In genomic region chr14:63478437-63478852, GRCh38 we compare ENCODE assay signal across 12 cellular contexts.
A peak's percentile ranks its signal among the peaks of the same experiment; 100 is the strongest.
DNase-seq lines count a peak whose midpoint lies in the region; ATAC-seq lines count a peak whose summit lies in the region.
"Had no signal": no experiment of that assay in that cellular context is flagged by ENCODE, and none has a peak within 500 bp of the region (broad histone marks: within the 10 kb centered on the region; RNA-seq: fewer than 3 reads in every experiment).

No MANE protein-coding gene starts in this region.

- peaks cover 44% of the 10 kb centered on the region for H3K4me1 Mint-ChIP-seq in activated CD8-positive, alpha-beta memory T cell treated with anti-CD3 and anti-CD28 coated beads, Interleukin-2, amount 10 ng/mL, durations not matched to agents 7 days and 5 days
- H3K4me1 Mint-ChIP-seq in stimulated activated effector memory CD8-positive, alpha-beta T cell treated with anti-CD3 and anti-CD28 coated beads, Interleukin-12 subunit alpha, Interleukin-12 subunit beta, amount 100 ng/mL, for 72 hours: peaks cover 44% of the 10 kb centered on the region

- H3K27ac Mint-ChIP-seq in activated CD8-positive, alpha-beta memory T cell treated with anti-CD3 and anti-CD28 coated beads, Interleukin-2, amount 10 ng/mL, durations not matched to agents 7 days and 5 days: peak overlapping the region; percentile 76
- H3K27ac Mint-ChIP-seq in stimulated activated effector memory CD8-positive, alpha-beta T cell treated with anti-CD3 and anti-CD28 coated beads, Interleukin-12 subunit alpha, Interleukin-12 subunit beta, amount 100 ng/mL, for 72 hours: no peak overlapping the region

- H3K36me3 Mint-ChIP-seq in activated CD8-positive, alpha-beta memory T cell treated with anti-CD3 and anti-CD28 coated beads, Interleukin-2, amount 10 ng/mL, durations not matched to agents 7 days and 5 days: peaks cover 14% of the 10 kb centered on the region
- no peaks in the 10 kb centered on the region for H3K36me3 Mint-ChIP-seq in stimulated activated effector memory CD8-positive, alpha-beta T cell treated with anti-CD3 and anti-CD28 coated beads, Interleukin-12 subunit alpha, Interleukin-12 subunit beta, amount 100 ng/mL, for 72 hours

- in situ Hi-C loops in G401 (cut with HindIII; ENCODE audit: low sequenced_read_pairs): no loop called here

- ATAC-seq in activated CD8-positive, alpha-beta memory T cell treated with anti-CD3 and anti-CD28 coated beads, Interleukin-2, amount 10 ng/mL, durations not matched to agents 7 days and 5 days: peak; percentile 21
- ATAC-seq in HG02610 (IDR thresholded peaks at IDR 0.05; ENCODE audit: unreplicated experiment) (peak; percentile 66), HG03575 (IDR thresholded peaks at IDR 0.05; ENCODE audit: extremely low read depth, insufficient number of reproducible peaks, low FRiP score, unreplicated experiment) (peak; percentile 25)
- peak; percentile 80 for ATAC-seq in stimulated activated effector memory CD8-positive, alpha-beta T cell treated with anti-CD3 and anti-CD28 coated beads, Interleukin-12 subunit alpha, Interleukin-12 subunit beta, amount 100 ng/mL, for 72 hours
- ATAC-seq: left ventricle myocardium superior had no signal

- no peak overlapping the region for H3K4me3 Mint-ChIP-seq in activated CD8-positive, alpha-beta memory T cell treated with anti-CD3 and anti-CD28 coated beads, Interleukin-2, amount 10 ng/mL, durations not matched to agents 7 days and 5 days
- H3K4me3 Mint-ChIP-seq in stimulated activated effector memory CD8-positive, alpha-beta T cell treated with anti-CD3 and anti-CD28 coated beads, Interleukin-12 subunit alpha, Interleukin-12 subunit beta, amount 100 ng/mL, for 72 hours: peak overlapping the region; percentile 17

- H3K9me3 Mint-ChIP-seq in activated CD8-positive, alpha-beta memory T cell treated with anti-CD3 and anti-CD28 coated beads, Interleukin-2, amount 10 ng/mL, durations not matched to agents 7 days and 5 days (ENCODE audit: low read depth): no peaks in the 10 kb centered on the region
- H3K9me3 Mint-ChIP-seq in stimulated activated effector memory CD8-positive, alpha-beta T cell treated with anti-CD3 and anti-CD28 coated beads, Interleukin-12 subunit alpha, Interleukin-12 subunit beta, amount 100 ng/mL, for 72 hours: no peaks in the 10 kb centered on the region

- DNase-seq in activated CD8-positive, alpha-beta memory T cell treated with anti-CD3 and anti-CD28 coated beads, Interleukin-2, amount 10 ng/mL, durations not matched to agents 7 days and 5 days: no peak
- DNase-seq in activated CD8-positive, alpha-beta memory T cell treated with anti-CD3 and anti-CD28 coated beads, Interleukin-2, amount 50 U/mL, for 4 hours: no peak
- no peak for DNase-seq in stimulated activated effector memory CD8-positive, alpha-beta T cell treated with anti-CD3 and anti-CD28 coated beads, Interleukin-12 subunit alpha, Interleukin-12 subunit beta, amount 100 ng/mL, for 72 hours (ENCODE audit: low spot score in 2 of 2)
- DNase-seq in cerebellum (ENCODE audit: low spot score) (no peak), G401 (ENCODE audit: low spot score) (no peak), AG20443 (ENCODE audit: low spot score) (no peak)
- DNase-seq: activated CD8-positive, alpha-beta memory T cell treated with anti-CD3 and anti-CD28 coated beads for 24 hours; effector CD8-positive, alpha-beta T cell; left ventricle myocardium superior; NCI-H446 had no signal

- CTCF ChIA-PET in activated CD8-positive, alpha-beta memory T cell treated with anti-CD3 and anti-CD28 coated beads, Interleukin-2, amount 10 ng/mL, durations not matched to agents 7 days and 5 days (lab: Charles Lee): interaction anchor here (0.9 kb wide), 1 partner anchor 19 kb away, joined by 3 read pairs; no protein-coding TSS in a partner anchor

- no peaks in the 10 kb centered on the region for H3K27me3 Mint-ChIP-seq in activated CD8-positive, alpha-beta memory T cell treated with anti-CD3 and anti-CD28 coated beads, Interleukin-2, amount 10 ng/mL, durations not matched to agents 7 days and 5 days

Comparison
In these comparisons a context has a peak if more than half of its experiments do, and no peak if none do; other contexts are left out.
1. ATAC-seq: peak in every context shown above with its lines; median percentile 80 in stimulated activated effector memory CD8-positive, alpha-beta T cell treated with anti-CD3 and anti-CD28 coated beads, Interleukin-12 subunit alpha, Interleukin-12 subunit beta, amount 100 ng/mL, for 72 hours; 66 in HG02610; 25 in HG03575; 21 in activated CD8-positive, alpha-beta memory T cell treated with anti-CD3 and anti-CD28 coated beads, Interleukin-2, amount 10 ng/mL, durations not matched to agents 7 days and 5 days.